2 cellular contexts compared by ENCODE assay signal in the genomic region with DNA sequence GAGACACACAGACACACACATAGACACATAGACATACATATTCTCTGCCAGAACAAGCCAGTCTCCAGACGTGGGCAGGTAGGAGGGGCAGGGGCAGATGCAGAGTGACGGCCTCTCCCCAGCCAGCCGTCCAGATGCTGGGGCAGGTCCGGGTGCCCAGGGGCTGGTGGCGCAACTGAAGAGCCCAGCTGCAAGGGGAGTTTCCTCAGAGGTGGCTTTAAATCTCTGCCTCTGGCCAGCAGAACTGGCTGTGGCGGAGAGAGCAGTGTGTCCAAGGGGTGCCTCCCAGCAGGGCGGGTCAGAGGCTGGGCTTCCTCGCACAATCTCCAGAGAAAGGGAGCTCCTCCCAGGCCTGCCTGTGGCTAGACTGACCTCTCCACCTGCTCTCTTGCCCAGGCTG.
TF ChIP-seq lines count a peak whose summit lies in the region.

No MANE protein-coding gene starts in this region.

TF ChIP-seq in IMR-90, 13 proteins besides CTCF, POLR2A, EP300 and RAD21:
- TF ChIP-seq CHD1 (IDR thresholded peaks at IDR 0.05; ENCODE audit: low read depth, low read length) = no peak
- no peak for TF ChIP-seq FOS (IDR thresholded peaks at IDR 0.05; ENCODE audit: low read depth, low read length)
- TF ChIP-seq RCOR1 (IDR thresholded peaks at IDR 0.05; ENCODE audit: insufficient replicate concordance, low read length) = no peak
- TF ChIP-seq CEBPB (IDR thresholded peaks at IDR 0.05; ENCODE audit: low read depth, low read length) = no peak
- TF ChIP-seq MAZ (IDR thresholded peaks at IDR 0.05; ENCODE audit: borderline replicate concordance, low read depth, low read length) = no peak
- TF ChIP-seq, protein P1, sequence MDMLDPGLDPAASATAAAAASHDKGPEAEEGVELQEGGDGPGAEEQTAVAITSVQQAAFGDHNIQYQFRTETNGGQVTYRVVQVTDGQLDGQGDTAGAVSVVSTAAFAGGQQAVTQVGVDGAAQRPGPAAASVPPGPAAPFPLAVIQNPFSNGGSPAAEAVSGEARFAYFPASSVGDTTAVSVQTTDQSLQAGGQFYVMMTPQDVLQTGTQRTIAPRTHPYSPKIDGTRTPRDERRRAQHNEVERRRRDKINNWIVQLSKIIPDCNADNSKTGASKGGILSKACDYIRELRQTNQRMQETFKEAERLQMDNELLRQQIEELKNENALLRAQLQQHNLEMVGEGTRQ (IDR thresholded peaks at IDR 0.05; ENCODE audit: low read depth, low read length) = no peak
- TF ChIP-seq RFX5 (IDR thresholded peaks at IDR 0.05; ENCODE audit: low read depth, low read length) = no peak
- TF ChIP-seq MXI1 (IDR thresholded peaks at IDR 0.05; ENCODE audit: borderline replicate concordance, low read depth, low read length) = no peak
- TF ChIP-seq NFE2L2 (IDR thresholded peaks at IDR 0.05; ENCODE audit: low read depth, low read length) = no peak
- TF ChIP-seq, protein P2, sequence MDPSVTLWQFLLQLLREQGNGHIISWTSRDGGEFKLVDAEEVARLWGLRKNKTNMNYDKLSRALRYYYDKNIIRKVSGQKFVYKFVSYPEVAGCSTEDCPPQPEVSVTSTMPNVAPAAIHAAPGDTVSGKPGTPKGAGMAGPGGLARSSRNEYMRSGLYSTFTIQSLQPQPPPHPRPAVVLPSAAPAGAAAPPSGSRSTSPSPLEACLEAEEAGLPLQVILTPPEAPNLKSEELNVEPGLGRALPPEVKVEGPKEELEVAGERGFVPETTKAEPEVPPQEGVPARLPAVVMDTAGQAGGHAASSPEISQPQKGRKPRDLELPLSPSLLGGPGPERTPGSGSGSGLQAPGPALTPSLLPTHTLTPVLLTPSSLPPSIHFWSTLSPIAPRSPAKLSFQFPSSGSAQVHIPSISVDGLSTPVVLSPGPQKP (IDR thresholded peaks at IDR 0.05; ENCODE audit: borderline replicate concordance, low read depth, low read length) = no peak
- TF ChIP-seq MAFK (IDR thresholded peaks at IDR 0.05; ENCODE audit: low read depth, low read length) = no peak
- no peak for TF ChIP-seq SMC3 (IDR thresholded peaks at IDR 0.05; ENCODE audit: low read depth, low read length)
- TF ChIP-seq BHLHE40 (IDR thresholded peaks at IDR 0.05; ENCODE audit: low read depth, low read length) = no peak

TF ChIP-seq in WTC11, 78 proteins besides CTCF, POLR2A, EP300 and RAD21:
- no peak for TF ChIP-seq NR3C1 (CRISPR knock-in tag; conservative IDR thresholded peaks at IDR 0.05; ENCODE audit: low read depth)
- TF ChIP-seq KAT7 (CRISPR knock-in tag; IDR thresholded peaks at IDR 0.05; ENCODE audit: borderline replicate concordance) = no peak
- TF ChIP-seq, protein P3, sequence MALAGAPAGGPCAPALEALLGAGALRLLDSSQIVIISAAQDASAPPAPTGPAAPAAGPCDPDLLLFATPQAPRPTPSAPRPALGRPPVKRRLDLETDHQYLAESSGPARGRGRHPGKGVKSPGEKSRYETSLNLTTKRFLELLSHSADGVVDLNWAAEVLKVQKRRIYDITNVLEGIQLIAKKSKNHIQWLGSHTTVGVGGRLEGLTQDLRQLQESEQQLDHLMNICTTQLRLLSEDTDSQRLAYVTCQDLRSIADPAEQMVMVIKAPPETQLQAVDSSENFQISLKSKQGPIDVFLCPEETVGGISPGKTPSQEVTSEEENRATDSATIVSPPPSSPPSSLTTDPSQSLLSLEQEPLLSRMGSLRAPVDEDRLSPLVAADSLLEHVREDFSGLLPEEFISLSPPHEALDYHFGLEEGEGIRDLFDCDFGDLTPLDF (CRISPR knock-in tag; IDR thresholded peaks at IDR 0.05) = no peak
- no peak for TF ChIP-seq FOXP1 (CRISPR knock-in tag; IDR thresholded peaks at IDR 0.05; ENCODE audit: borderline replicate concordance)
- no peak for TF ChIP-seq NR1H2 (CRISPR knock-in tag; IDR thresholded peaks at IDR 0.05)
- TF ChIP-seq TCF7 (CRISPR knock-in tag; IDR thresholded peaks at IDR 0.05; ENCODE audit: low read depth) = no peak
- no peak for TF ChIP-seq MXD4 (CRISPR knock-in tag; IDR thresholded peaks at IDR 0.05; ENCODE audit: borderline replicate concordance)
